1 cellular context compared by ENCODE assay signal in the genomic region with DNA sequence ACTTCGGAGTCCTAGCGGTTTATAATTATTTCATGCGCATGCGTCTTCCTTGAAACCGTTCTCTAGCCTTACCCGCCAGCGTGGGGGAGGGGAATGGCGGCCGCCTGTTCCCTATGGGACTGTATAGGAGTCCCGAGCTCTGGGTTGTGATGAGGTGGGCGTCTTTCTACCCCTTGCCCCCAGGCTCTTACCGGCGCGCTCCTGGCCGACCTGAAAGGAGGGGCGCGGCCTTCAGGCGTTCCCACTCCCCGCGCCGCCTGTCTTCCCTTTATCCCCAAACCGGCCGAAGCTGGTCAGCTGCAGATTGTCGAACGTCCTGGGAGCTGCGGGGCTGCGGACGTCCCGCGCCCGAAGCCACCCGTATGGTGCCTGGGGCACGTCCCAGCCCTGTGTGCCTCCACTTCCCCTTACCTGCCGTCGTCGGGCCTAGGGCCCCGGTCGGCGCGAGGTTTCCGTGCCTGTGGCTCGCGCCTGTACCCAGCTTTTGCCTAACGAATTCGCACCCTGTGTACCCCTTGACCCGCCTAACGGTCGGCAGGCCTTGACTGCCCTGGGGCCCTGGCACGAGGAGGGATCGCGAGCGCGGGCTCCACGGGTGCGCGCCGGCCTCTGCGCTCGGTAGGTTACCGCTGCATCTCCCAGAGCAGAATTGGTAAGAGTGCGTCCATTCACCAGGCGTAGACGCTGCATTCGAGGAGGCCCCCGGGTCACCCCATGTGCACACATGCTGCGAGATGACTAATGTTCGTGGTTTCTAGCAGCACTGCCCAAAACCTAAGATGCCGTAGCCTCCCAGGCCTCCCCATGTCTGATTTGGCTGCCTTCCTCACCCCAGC.
TF ChIP-seq lines count a peak whose summit lies in the region.

No MANE protein-coding gene starts in this region.

TF ChIP-seq in K562, 482 proteins besides CTCF, POLR2A, EP300 and RAD21 (continued from another document and continues in another):
- no peak for TF ChIP-seq ZNF407 (IDR thresholded peaks at IDR 0.05; ENCODE audit: low read depth)
- TF ChIP-seq CBFB (CRISPR knock-in tag; IDR thresholded peaks at IDR 0.05) = peak; percentile 81
- no peak for TF ChIP-seq SP2 (IDR thresholded peaks at IDR 0.05; ENCODE audit: extremely low read depth, low read depth, low read length, poor library complexity, severe bottlenecking)
- TF ChIP-seq CHCHD3 (CRISPR knock-in tag; IDR thresholded peaks at IDR 0.05) = no peak
- peak; percentile 69; the same call in 1 of the 2 replicates for TF ChIP-seq CEBPB (tag; IDR thresholded peaks at IDR 0.05)
- no peak for TF ChIP-seq ADNP (tag; IDR thresholded peaks at IDR 0.05)
- peak; percentile 46; the same call in 1 of the 2 replicates for TF ChIP-seq ZBTB7A (IDR thresholded peaks at IDR 0.05; ENCODE audit: borderline replicate concordance, control insufficient read depth, low read depth, low read length)
- peak; percentile 39 for TF ChIP-seq CCNT2 (IDR thresholded peaks at IDR 0.05; ENCODE audit: borderline replicate concordance, extremely low read depth, insufficient read length, low read depth, low read length)
- TF ChIP-seq LEF1 (IDR thresholded peaks at IDR 0.05) = 0 out of 2 replicates have a peak, but pooled peaks have one; percentile 52
- TF ChIP-seq TEAD2 (tag; IDR thresholded peaks at IDR 0.05) = no peak
- no peak for TF ChIP-seq GATAD2B (IDR thresholded peaks at IDR 0.05; ENCODE audit: borderline replicate concordance)
- 0 out of 2 replicates have a peak, but pooled peaks have one; percentile 36 for TF ChIP-seq ZBTB40 (IDR thresholded peaks at IDR 0.05)
- TF ChIP-seq ZBTB40 (CRISPR knock-in tag; IDR thresholded peaks at IDR 0.05) = 0 out of 2 replicates have a peak, but pooled peaks have one; percentile 16
- no peak for TF ChIP-seq NCOA6 (IDR thresholded peaks at IDR 0.05)
- no peak for TF ChIP-seq TEAD4 (IDR thresholded peaks at IDR 0.05; ENCODE audit: low read length)
- 0 out of 2 replicates have a peak, but pooled peaks have one; percentile 68 for TF ChIP-seq TEAD4 (CRISPR knock-in tag; IDR thresholded peaks at IDR 0.05; ENCODE audit: borderline replicate concordance)
- TF ChIP-seq GABPA (tag; conservative IDR thresholded peaks at IDR 0.05; ENCODE audit: low read depth) = no peak
- TF ChIP-seq, protein P1, sequence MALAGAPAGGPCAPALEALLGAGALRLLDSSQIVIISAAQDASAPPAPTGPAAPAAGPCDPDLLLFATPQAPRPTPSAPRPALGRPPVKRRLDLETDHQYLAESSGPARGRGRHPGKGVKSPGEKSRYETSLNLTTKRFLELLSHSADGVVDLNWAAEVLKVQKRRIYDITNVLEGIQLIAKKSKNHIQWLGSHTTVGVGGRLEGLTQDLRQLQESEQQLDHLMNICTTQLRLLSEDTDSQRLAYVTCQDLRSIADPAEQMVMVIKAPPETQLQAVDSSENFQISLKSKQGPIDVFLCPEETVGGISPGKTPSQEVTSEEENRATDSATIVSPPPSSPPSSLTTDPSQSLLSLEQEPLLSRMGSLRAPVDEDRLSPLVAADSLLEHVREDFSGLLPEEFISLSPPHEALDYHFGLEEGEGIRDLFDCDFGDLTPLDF (CRISPR knock-in tag; IDR thresholded peaks at IDR 0.05) = peak; percentile 73
- TF ChIP-seq ZNF780A (CRISPR knock-in tag; IDR thresholded peaks at IDR 0.05) = no peak
- peak; percentile 25; the same call in 1 of the 2 replicates for TF ChIP-seq KLF13 (tag; IDR thresholded peaks at IDR 0.05; ENCODE audit: borderline replicate concordance, low read depth)
- no peak for TF ChIP-seq ZNF3 (CRISPR knock-in tag; IDR thresholded peaks at IDR 0.05)
- 0 out of 2 replicates have a peak, but pooled peaks have one; percentile 11 for TF ChIP-seq SMARCE1 (IDR thresholded peaks at IDR 0.05)
- peak; percentile 98 for TF ChIP-seq KAT7 (CRISPR knock-in tag; IDR thresholded peaks at IDR 0.05; ENCODE audit: borderline replicate concordance)
- no peak for TF ChIP-seq ARID2 (IDR thresholded peaks at IDR 0.05)
- TF ChIP-seq, protein P2, sequence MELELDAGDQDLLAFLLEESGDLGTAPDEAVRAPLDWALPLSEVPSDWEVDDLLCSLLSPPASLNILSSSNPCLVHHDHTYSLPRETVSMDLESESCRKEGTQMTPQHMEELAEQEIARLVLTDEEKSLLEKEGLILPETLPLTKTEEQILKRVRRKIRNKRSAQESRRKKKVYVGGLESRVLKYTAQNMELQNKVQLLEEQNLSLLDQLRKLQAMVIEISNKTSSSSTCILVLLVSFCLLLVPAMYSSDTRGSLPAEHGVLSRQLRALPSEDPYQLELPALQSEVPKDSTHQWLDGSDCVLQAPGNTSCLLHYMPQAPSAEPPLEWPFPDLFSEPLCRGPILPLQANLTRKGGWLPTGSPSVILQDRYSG (tag; conservative IDR thresholded peaks at IDR 0.05; ENCODE audit: low read depth) = peak; percentile 68; the same call in 1 of the 2 replicates
- TF ChIP-seq ZNF398 (CRISPR knock-in tag; IDR thresholded peaks at IDR 0.05) = no peak
- peak; percentile 32 for TF ChIP-seq MYNN (IDR thresholded peaks at IDR 0.05)
- no peak for TF ChIP-seq MYNN (CRISPR knock-in tag; IDR thresholded peaks at IDR 0.05)
- no peak for TF ChIP-seq ZNF75A (CRISPR knock-in tag; IDR thresholded peaks at IDR 0.05)
- TF ChIP-seq CAMTA2 (CRISPR knock-in tag; conservative IDR thresholded peaks at IDR 0.05) = no peak
- TF ChIP-seq SRSF7 (optimal IDR thresholded peaks at IDR 0.05; ENCODE audit: low read depth, low read length) = no peak
- no peak for TF ChIP-seq SMARCC2 (IDR thresholded peaks at IDR 0.05; ENCODE audit: low read depth)
- no peak for TF ChIP-seq ELK3 (CRISPR knock-in tag; IDR thresholded peaks at IDR 0.05)
